Comparison of ENCODE assay signal across 15 cellular contexts in the genomic region with DNA sequence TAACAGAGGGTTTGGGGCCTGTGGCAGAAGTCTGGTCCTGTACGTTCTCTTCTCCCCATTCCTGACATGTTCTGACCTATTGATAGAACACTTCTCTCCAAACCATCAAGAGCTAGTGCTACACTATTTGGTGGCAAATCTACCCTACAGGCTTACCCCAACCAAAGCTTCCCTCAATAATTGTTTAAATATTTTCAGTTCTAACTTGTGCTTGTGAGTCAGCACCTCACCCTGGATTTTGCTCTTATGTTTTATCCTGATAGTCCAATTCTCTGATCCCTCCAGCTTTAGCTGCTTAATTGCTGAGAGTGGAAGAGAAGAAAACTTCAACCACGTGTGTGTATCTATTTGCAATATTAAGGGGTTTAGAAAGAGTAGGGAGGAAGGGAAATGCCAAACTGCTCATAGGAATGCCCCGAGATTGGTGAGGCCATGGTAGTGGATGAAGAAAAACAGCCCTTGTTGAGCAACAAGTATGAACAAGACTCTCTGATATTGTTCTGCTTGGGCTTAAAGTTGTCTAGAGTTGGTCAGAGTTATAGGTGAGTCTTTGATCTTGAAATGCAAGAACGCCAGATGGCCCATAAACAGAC.
A peak's percentile ranks its signal among the peaks of the same experiment; 100 is the strongest.
DNase-seq lines count a peak whose midpoint lies in the region; TF ChIP-seq lines count a peak whose summit lies in the region.
"Had no signal": no experiment of that assay in that cellular context is flagged by ENCODE, and none has a peak within 500 bp of the region (broad histone marks: within the 10 kb centered on the region; RNA-seq: fewer than 3 reads in every experiment).

No MANE protein-coding gene starts in this region.

- no peak overlapping the region for H3K27ac ChIP-seq in brain microvascular endothelial cell

- TF ChIP-seq CTCF in brain microvascular endothelial cell (IDR thresholded peaks at IDR 0.05; ENCODE audit: low read depth, low read length, missing control alignments): no peak
- no peak for TF ChIP-seq CTCF in fibroblast of pulmonary artery (IDR thresholded peaks at IDR 0.05; ENCODE audit: low read length, missing control alignments)
- TF ChIP-seq CTCF in GM10266 (IDR thresholded peaks at IDR 0.05; ENCODE audit: control insufficient read depth, insufficient read depth, low read depth, missing control alignments): no peak

- H3K4me3 ChIP-seq in brain microvascular endothelial cell (ENCODE audit: low read depth, low read length) (no peak overlapping the region), fibroblast of pulmonary artery (replicated peaks; ENCODE audit: low read depth, low read length) (no peak overlapping the region)
- H3K4me3 ChIP-seq: K562 had no signal

- no peaks in the 10 kb centered on the region for H3K36me3 ChIP-seq in brain microvascular endothelial cell (replicated peaks)

- in situ Hi-C loops in brain microvascular endothelial cell (cut with HindIII; ENCODE audit: low pct_ligation_motif_present, low sequenced_read_pairs): no loop called here

- DNase-seq in EH (ENCODE audit: low read depth) (peak; percentile 38), brain microvascular endothelial cell (peak; percentile 6), fibroblast of pulmonary artery (ENCODE audit: low read depth) (peak; percentile 17), renal cortical epithelial cell (ENCODE audit: low read depth) (peak; percentile 13), HT-29 (ENCODE audit: low spot score) (no peak), GM10266 (ENCODE audit: extremely low spot score) (no peak), cortex of kidney (lab: John Stamatoyannopoulos, UW) (no peak)
- DNase-seq: COR-L47; NCI-H1417; NCI-H187 treated with DMSO at 0.1 percent for 48 hours; NCI-H2171 treated with DMSO at 0.1 percent for 48 hours; NCI-H446 treated with DMSO at 0.1 percent for 48 hours; NK-92 treated with Interleukin-12 subunit alpha and Interleukin-12 subunit beta, amount 100 ng/mL, for 24 hours; SHP77 treated with DMSO at 0.1 percent for 48 hours had no signal

- no peaks in the 10 kb centered on the region for H3K27me3 ChIP-seq in brain microvascular endothelial cell (replicated peaks)

Comparison
In these comparisons a context has a peak if more than half of its experiments do, and no peak if none do; other contexts are left out.
1. DNase-seq: peak in EH (single experiment), brain microvascular endothelial cell (single experiment), fibroblast of pulmonary artery (single experiment) and renal cortical epithelial cell (single experiment); none in HT-29 (single experiment), GM10266 (single experiment) and cortex of kidney (single experiment).